18 cellular contexts compared by ENCODE assay signal in the genomic region with DNA sequence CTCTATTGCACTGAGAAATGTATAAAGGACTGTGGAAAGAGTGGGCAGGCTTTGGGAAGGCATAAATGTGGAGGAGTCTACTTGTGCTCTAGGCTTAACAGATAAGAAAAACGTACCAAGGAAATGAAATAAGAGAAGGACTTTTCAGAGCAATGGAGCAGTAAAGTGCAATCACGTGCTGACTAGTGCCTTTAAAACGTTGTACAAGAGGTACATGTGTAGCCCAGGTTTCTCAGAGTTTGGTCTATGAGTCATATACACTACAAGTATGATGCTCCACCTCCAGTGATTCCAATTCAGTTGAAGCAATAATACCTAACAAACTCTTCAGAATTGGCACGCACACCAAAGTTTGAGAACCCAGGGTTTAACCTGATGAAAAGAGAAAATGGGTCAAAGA.
"Had no signal": no experiment of that assay in that cellular context is flagged by ENCODE, and none has a peak within 500 bp of the region (broad histone marks: within the 10 kb centered on the region; RNA-seq: fewer than 3 reads in every experiment).

No MANE protein-coding gene starts in this region.

- H3K4me1 Mint-ChIP-seq: activated naive CD8-positive, alpha-beta T cell treated with anti-CD3 and anti-CD28 coated beads, Interleukin-2, amount 50 U/mL, for 24 hours; nephron had no signal

- H3K27ac ChIP-seq: prostate gland, right lobe of liver, tibial artery had no signal

- H3K36me3 ChIP-seq: prostate gland, right lobe of liver, tibial artery had no signal

- DNase-seq: activated CD4-positive, alpha-beta memory T cell treated with anti-CD3 and anti-CD28 coated beads for 36 hours; activated CD4-positive, CD25-positive, alpha-beta regulatory T cell treated with anti-CD3 and anti-CD28 coated beads, Interleukin-2, amount 50 U/mL, for 72 hours; activated CD8-positive, alpha-beta memory T cell treated with anti-CD3 and anti-CD28 coated beads, Interleukin-2, amount 50 U/mL, for 48 hours; activated naive CD4-positive, alpha-beta T cell treated with Interleukin-2 at 50 U/mL for 16 hours; activated naive CD8-positive, alpha-beta T cell treated with anti-CD3 and anti-CD28 coated beads, Interleukin-2, amount 50 U/mL, for 24 hours; central memory CD4-positive, alpha-beta T cell; effector memory CD8-positive, alpha-beta T cell; erythroblast; glutamatergic neuron; mesenchymal stem cell; occipital lobe; right lobe of liver; SW 1271; tibial artery had no signal

- H3K9me3 ChIP-seq: prostate gland, right lobe of liver, tibial artery had no signal

- H3K9me3 Mint-ChIP-seq: activated CD4-positive, alpha-beta memory T cell treated with anti-CD3 and anti-CD28 coated beads for 36 hours; activated naive CD8-positive, alpha-beta T cell treated with anti-CD3 and anti-CD28 coated beads, Interleukin-2, amount 50 U/mL, for 24 hours; effector memory CD8-positive, alpha-beta T cell; nephron; stimulated activated memory B cell treated with anti-CD40 and anti-IgM and Interleukin-4, amounts not matched to agents 10 μg/mL and 1 μg/mL and 100 μg/mL, for 72 hours had no signal

- H3K4me3 ChIP-seq: prostate gland, right lobe of liver, tibial artery had no signal

- H3K27ac Mint-ChIP-seq: activated CD4-positive, alpha-beta memory T cell treated with anti-CD3 and anti-CD28 coated beads for 36 hours; activated naive CD8-positive, alpha-beta T cell treated with anti-CD3 and anti-CD28 coated beads, Interleukin-2, amount 50 U/mL, for 24 hours; effector memory CD8-positive, alpha-beta T cell; nephron; stimulated activated memory B cell treated with anti-CD40 and anti-IgM and Interleukin-4, amounts not matched to agents 10 μg/mL and 1 μg/mL and 100 μg/mL, for 72 hours; T-helper 2 cell treated with Interferon-gamma antibody and Interleukin-4, amounts not matched to agents 5 μg/mL and 100 μg/mL, for 36 hours had no signal

- H3K36me3 Mint-ChIP-seq: activated CD4-positive, alpha-beta memory T cell treated with anti-CD3 and anti-CD28 coated beads for 36 hours; stimulated activated memory B cell treated with anti-CD40 and anti-IgM and Interleukin-4, amounts not matched to agents 10 μg/mL and 1 μg/mL and 100 μg/mL, for 72 hours had no signal

- ATAC-seq: activated naive CD8-positive, alpha-beta T cell treated with anti-CD3 and anti-CD28 coated beads, Interleukin-2, amount 50 U/mL, for 24 hours; effector memory CD8-positive, alpha-beta T cell; right lobe of liver had no signal

- H3K4me3 Mint-ChIP-seq: activated CD4-positive, alpha-beta memory T cell treated with anti-CD3 and anti-CD28 coated beads for 36 hours; activated naive CD8-positive, alpha-beta T cell treated with anti-CD3 and anti-CD28 coated beads, Interleukin-2, amount 50 U/mL, for 24 hours; effector memory CD8-positive, alpha-beta T cell; nephron; stimulated activated memory B cell treated with anti-CD40 and anti-IgM and Interleukin-4, amounts not matched to agents 10 μg/mL and 1 μg/mL and 100 μg/mL, for 72 hours; T-helper 2 cell treated with Interferon-gamma antibody and Interleukin-4, amounts not matched to agents 5 μg/mL and 100 μg/mL, for 36 hours had no signal

- H3K27me3 ChIP-seq: right lobe of liver, tibial artery had no signal

- H3K4me1 ChIP-seq: prostate gland, right lobe of liver, tibial artery had no signal
